ENCODE assay signal across 9 cellular contexts in the genomic region with DNA sequence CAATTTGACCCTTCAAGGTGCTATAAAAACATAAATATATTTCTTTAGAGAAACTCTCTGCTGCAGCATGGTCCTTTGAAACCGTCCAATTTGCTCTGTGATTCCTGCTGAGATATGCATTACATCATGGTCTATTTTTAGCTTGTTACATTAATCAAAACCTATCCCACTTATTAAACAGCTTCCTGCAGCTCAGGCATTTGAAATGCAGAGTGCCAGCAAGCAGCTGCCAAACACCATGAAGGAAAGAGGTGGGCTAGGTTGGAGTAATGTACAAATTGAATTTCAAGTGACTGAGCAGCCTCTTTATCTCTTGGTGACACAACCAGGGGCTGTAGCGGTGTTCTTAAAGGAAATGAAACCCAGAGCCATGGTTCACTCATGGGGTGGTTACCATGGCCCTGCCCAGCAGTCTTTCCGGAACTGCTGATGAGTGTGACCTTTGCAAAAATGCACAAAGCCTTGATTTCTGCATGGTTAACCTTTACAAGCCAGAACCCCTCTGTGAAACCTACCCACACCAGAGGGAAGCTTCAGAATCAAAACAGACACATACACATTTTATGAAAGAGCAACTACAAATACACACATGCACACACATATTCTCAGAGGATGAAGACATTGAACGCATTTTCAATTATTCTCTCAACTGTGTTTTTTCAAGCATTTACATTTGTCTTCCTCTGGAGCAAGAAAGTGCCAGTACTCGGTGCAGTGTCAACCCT.
DNase-seq lines count a peak whose midpoint lies in the region; TF ChIP-seq lines count a peak whose summit lies in the region.
"Had no signal": no experiment of that assay in that cellular context is flagged by ENCODE, and none has a peak within 500 bp of the region (broad histone marks: within the 10 kb centered on the region; RNA-seq: fewer than 3 reads in every experiment).

No MANE protein-coding gene starts in this region.

- no peaks in the 10 kb centered on the region for H3K9me3 ChIP-seq in Loucy (ENCODE audit: insufficient read depth, low read depth, low read length)
- H3K9me3 ChIP-seq in mesodermal cell (ENCODE audit: control insufficient read depth, low read length), result no peaks in the 10 kb centered on the region
- H3K9me3 ChIP-seq in transverse colon, result no peaks in the 10 kb centered on the region
- H3K9me3 ChIP-seq in colonic mucosa, result no peaks in the 10 kb centered on the region

- no peaks in the 10 kb centered on the region for H4K20me1 ChIP-seq in Loucy (ENCODE audit: insufficient read depth, low read length, poor library complexity, severe bottlenecking)

- 46 to 54% methylated on average over 2 to 3 of the region's 5 CpGs for WGBS in mesodermal cell (ENCODE audit: insufficient coverage in 2 of 2), 2 experiments
- 23 to 38% methylated on average over 2 to 5 of the region's 5 CpGs for WGBS in transverse colon (ENCODE audit: low coverage in 1 of 2), 2 donors

- POLR2A ChIA-PET in activated CD4-positive, alpha-beta T cell treated with anti-CD3 and anti-CD28 coated beads, Interleukin-2, amount 10 ng/mL, durations not matched to agents 7 days and 5 days (lab: Charles Lee), result no interaction called here

- H2AFZ ChIP-seq in Loucy (ENCODE audit: low read length), result no peak overlapping the region

- H3K4me3 ChIP-seq in Loucy (ENCODE audit: low read length, poor library complexity, severe bottlenecking) (peak overlapping the region; percentile 32), mesodermal cell (ENCODE audit: extremely low read depth, insufficient read depth, low read length, poor library complexity, severe bottlenecking) (no peak overlapping the region), transverse colon (no peak overlapping the region), colonic mucosa (no peak overlapping the region)

- peaks cover 10% of the 10 kb centered on the region; the same call in 1 of the 2 replicates for H3F3A ChIP-seq in Loucy (ENCODE audit: low read depth)

- peaks cover 40% of the 10 kb centered on the region for H3K4me1 ChIP-seq in Loucy (ENCODE audit: insufficient read depth, low read length, poor library complexity, severe bottlenecking)
- H3K4me1 ChIP-seq in mesodermal cell (ENCODE audit: control insufficient read depth, insufficient read depth, low read length, poor library complexity, severe bottlenecking), result peaks cover 28% of the 10 kb centered on the region
- H3K4me1 ChIP-seq in transverse colon, result peaks cover 14 to 25% (median 17%) of the 10 kb centered on the region in 4 donors
- peaks cover 4% of the 10 kb centered on the region for H3K4me1 ChIP-seq in colonic mucosa

- H3K9me2 ChIP-seq in Loucy (replicated peaks; ENCODE audit: low read depth, low read length), result no peaks in the 10 kb centered on the region

- H3K27ac Mint-ChIP-seq in activated CD4-positive, alpha-beta T cell treated with anti-CD3 and anti-CD28 coated beads, Interleukin-2, amount 10 ng/mL, durations not matched to agents 7 days and 5 days, result no peak overlapping the region
- H3K27ac Mint-ChIP-seq: activated naive CD4-positive, alpha-beta T cell treated with anti-CD3 and anti-CD28 coated beads, Interleukin-2, amount 50 U/mL, for 24 hours had no signal

- CTCF ChIA-PET in activated CD4-positive, alpha-beta T cell treated with anti-CD3 and anti-CD28 coated beads, Interleukin-2, amount 10 ng/mL, durations not matched to agents 7 days and 5 days (lab: Charles Lee), result no interaction called here

- no peak for TF ChIP-seq EP300 in transverse colon (IDR thresholded peaks at IDR 0.05; ENCODE audit: low read depth)

- H3K27me3 ChIP-seq in Loucy (ENCODE audit: insufficient read depth, low read length, poor library complexity, severe bottlenecking) (no peaks in the 10 kb centered on the region), transverse colon (no peaks in the 10 kb centered on the region), colonic mucosa (no peaks in the 10 kb centered on the region)

- H3K27me3 Mint-ChIP-seq in activated CD4-positive, alpha-beta T cell treated with anti-CD3 and anti-CD28 coated beads, Interleukin-2, amount 10 ng/mL, durations not matched to agents 7 days and 5 days, result no peaks in the 10 kb centered on the region
- H3K27me3 Mint-ChIP-seq: activated naive CD4-positive, alpha-beta T cell treated with anti-CD3 and anti-CD28 coated beads, Interleukin-2, amount 50 U/mL, for 24 hours had no signal

- TF ChIP-seq POLR2A in transverse colon (IDR thresholded peaks at IDR 0.05), result no peak

- H3K36me3 Mint-ChIP-seq in activated CD4-positive, alpha-beta T cell treated with anti-CD3 and anti-CD28 coated beads, Interleukin-2, amount 10 ng/mL, durations not matched to agents 7 days and 5 days (ENCODE audit: low read depth), result no peaks in the 10 kb centered on the region
- H3K36me3 Mint-ChIP-seq: activated naive CD4-positive, alpha-beta T cell treated with anti-CD3 and anti-CD28 coated beads, Interleukin-2, amount 50 U/mL, for 24 hours had no signal

- H3K4me1 Mint-ChIP-seq in activated CD4-positive, alpha-beta T cell treated with anti-CD3 and anti-CD28 coated beads, Interleukin-2, amount 10 ng/mL, durations not matched to agents 7 days and 5 days, result peaks cover 10% of the 10 kb centered on the region
- H3K4me1 Mint-ChIP-seq: activated naive CD4-positive, alpha-beta T cell treated with anti-CD3 and anti-CD28 coated beads, Interleukin-2, amount 50 U/mL, for 24 hours had no signal

- no peak for TF ChIP-seq CTCF in Loucy (conservative IDR thresholded peaks at IDR 0.05; ENCODE audit: low read length)
- no peak for TF ChIP-seq CTCF in transverse colon (IDR thresholded peaks at IDR 0.05)
- no peak for TF ChIP-seq CTCF in colonic mucosa (IDR thresholded peaks at IDR 0.05)

- no peaks in the 10 kb centered on the region for H3K79me2 ChIP-seq in Loucy (ENCODE audit: insufficient read depth, low read length)

- peak overlapping the region; percentile 64 for H3K4me2 ChIP-seq in Loucy (ENCODE audit: low read depth, low read length, poor library complexity, severe bottlenecking)

- H3K27ac ChIP-seq in mesodermal cell (ENCODE audit: low read depth, low read length, severe bottlenecking) (peak overlapping the region; percentile 71), transverse colon (no peak overlapping the region), colonic mucosa (no peak overlapping the region)

- no peak overlapping the region for H3K4me3 Mint-ChIP-seq in activated CD4-positive, alpha-beta T cell treated with anti-CD3 and anti-CD28 coated beads, Interleukin-2, amount 10 ng/mL, durations not matched to agents 7 days and 5 days
- H3K4me3 Mint-ChIP-seq: activated naive CD4-positive, alpha-beta T cell treated with anti-CD3 and anti-CD28 coated beads, Interleukin-2, amount 50 U/mL, for 24 hours had no signal

- H3K9ac ChIP-seq in Loucy (ENCODE audit: low read depth, low read length, poor library complexity, severe bottlenecking), result no peak overlapping the region
- no peak overlapping the region for H3K9ac ChIP-seq in colonic mucosa (ENCODE audit: low read depth in 2 of 2, low read length in 2 of 2)

- intact Hi-C loops in transverse colon (cut with DNase I; ENCODE audit: low total_unique reads), result no loop called here
- intact Hi-C loops in colonic mucosa (cut with DNase I), result no loop called here

- DNase-seq in activated CD4-positive, alpha-beta T cell treated with anti-CD3 and anti-CD28 coated beads, Interleukin-2, amount 10 ng/mL, durations not matched to agents 7 days and 5 days, result peak; percentile 9
- no peak for DNase-seq in activated CD4-positive, alpha-beta T cell treated with anti-CD3 and anti-CD28 coated beads, Interleukin-2, amount 50 U/mL, for 1 hour
- DNase-seq in H4 (ENCODE audit: low spot score) (peak; percentile 73), UCSD-AML1 (lab: John Stamatoyannopoulos, UW; ENCODE audit: unreplicated experiment) (peak; percentile 50), transverse colon (no peak), colonic mucosa (no peak)

- H3K36me3 ChIP-seq in Loucy (ENCODE audit: insufficient read depth, low read length), result no peaks in the 10 kb centered on the region
- H3K36me3 ChIP-seq in mesodermal cell (ENCODE audit: control insufficient read depth, insufficient read depth, low read length), result no peaks in the 10 kb centered on the region
- no peaks in the 10 kb centered on the region for H3K36me3 ChIP-seq in transverse colon
- H3K36me3 ChIP-seq in colonic mucosa, result no peaks in the 10 kb centered on the region

- in situ Hi-C loops in transverse colon (cut with MboI; ENCODE audit: low pct_ligation_motif_present in 1 of 4, low pct_unique_long_range_greater_than_20kb in 1 of 4, low sequenced_read_pairs in 3 of 4), result no loop called here

- no peaks in the 10 kb centered on the region for H3K9me3 Mint-ChIP-seq in activated CD4-positive, alpha-beta T cell treated with anti-CD3 and anti-CD28 coated beads, Interleukin-2, amount 10 ng/mL, durations not matched to agents 7 days and 5 days
- H3K9me3 Mint-ChIP-seq: activated naive CD4-positive, alpha-beta T cell treated with anti-CD3 and anti-CD28 coated beads, Interleukin-2, amount 50 U/mL, for 24 hours had no signal

Comparison
In these comparisons a context has a peak if more than half of its experiments do, and no peak if none do; other contexts are left out.
1. DNase-seq: peak in activated CD4-positive, alpha-beta T cell treated with anti-CD3 and anti-CD28 coated beads, Interleukin-2, amount 10 ng/mL, durations not matched to agents 7 days and 5 days (single experiment), H4 (single experiment) and UCSD-AML1 (single experiment); none in activated CD4-positive, alpha-beta T cell treated with anti-CD3 and anti-CD28 coated beads, Interleukin-2, amount 50 U/mL, for 1 hour (single experiment), transverse colon (single experiment) and colonic mucosa (single experiment).